Comparison of ENCODE assay signal across 10 cellular contexts in the genomic region with DNA sequence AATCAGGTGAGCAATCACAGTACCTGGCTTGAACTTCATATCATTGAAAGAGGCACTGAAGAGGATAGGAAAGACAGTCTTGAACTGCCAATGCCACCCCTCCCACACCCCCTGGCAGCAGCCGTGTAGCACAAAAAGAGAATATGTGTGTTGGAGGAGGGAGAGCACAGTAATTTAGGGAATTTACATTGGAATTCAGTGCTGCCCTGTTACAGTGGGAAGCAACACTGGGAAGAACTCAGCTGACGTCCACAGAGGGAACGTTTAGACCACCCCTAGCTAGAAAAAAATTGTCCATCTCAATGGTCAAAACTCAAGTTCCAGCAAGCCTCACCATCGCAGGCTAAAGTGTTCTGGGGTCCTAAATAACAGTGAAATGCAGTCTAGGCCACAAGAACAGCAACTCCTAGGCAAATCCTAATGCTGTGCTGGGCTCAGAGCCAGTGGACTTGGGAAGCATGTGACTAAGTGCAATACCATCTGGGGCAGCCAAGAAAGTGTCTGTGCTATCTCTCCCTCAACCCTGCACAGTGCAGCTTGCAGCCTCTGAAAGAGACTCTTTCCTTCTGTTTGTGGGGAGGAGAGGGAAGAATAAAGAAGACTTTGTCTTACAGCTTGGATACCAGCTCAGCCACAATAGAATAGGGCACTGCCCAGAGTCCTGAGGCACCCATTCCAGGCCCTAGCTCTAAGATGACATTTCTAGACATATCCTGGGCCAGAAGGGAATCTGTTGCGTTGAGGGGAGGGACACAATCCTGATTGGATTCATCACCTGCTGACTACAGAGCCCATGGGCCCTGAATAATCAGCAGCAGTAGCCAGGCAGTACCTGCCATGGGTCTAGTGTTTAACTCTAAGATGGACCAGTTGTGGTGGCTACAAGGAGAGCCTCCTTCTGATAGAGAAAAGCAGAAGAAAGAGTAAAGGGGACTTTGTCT.
A peak's percentile ranks its signal among the peaks of the same experiment; 100 is the strongest.
DNase-seq lines count a peak whose midpoint lies in the region; ATAC-seq and TF ChIP-seq lines count a peak whose summit lies in the region.
"Had no signal": no experiment of that assay in that cellular context is flagged by ENCODE, and none has a peak within 500 bp of the region (broad histone marks: within the 10 kb centered on the region; RNA-seq: fewer than 3 reads in every experiment).

No MANE protein-coding gene starts in this region.

- POLR2A ChIA-PET in GM10248 (lab: Yijun Ruan, JAX), result no interaction called here
- POLR2A ChIA-PET in activated CD4-positive, alpha-beta memory T cell treated with anti-CD3 and anti-CD28 coated beads for 36 hours (lab: Charles Lee), result no interaction called here

- peaks cover 10% of the 10 kb centered on the region for H3K9me3 Mint-ChIP-seq in activated CD4-positive, alpha-beta memory T cell treated with anti-CD3 and anti-CD28 coated beads for 36 hours

- DNase-seq in EL, result peak; percentile 96
- DNase-seq in T1000 (lab: John Stamatoyannopoulos, UW), result peak; percentile 18
- peak in 36 of 42 donors; percentile 7 to 64 (median 35) for DNase-seq in head of caudate nucleus
- peak; percentile 87 for DNase-seq in renal cortical epithelial cell (ENCODE audit: low read depth)
- DNase-seq in GM10248 (ENCODE audit: extremely low spot score), result no peak
- DNase-seq in activated CD4-positive, alpha-beta memory T cell treated with anti-CD3 and anti-CD28 coated beads for 36 hours, result no peak
- DNase-seq: central memory CD4-positive, alpha-beta T cell; NCI-H526 treated with DMSO at 0.1 percent for 48 hours had no signal

- CTCF ChIA-PET in GM10248 (lab: Yijun Ruan, JAX), result no interaction called here
- CTCF ChIA-PET in activated CD4-positive, alpha-beta memory T cell treated with anti-CD3 and anti-CD28 coated beads for 36 hours (lab: Charles Lee), result no interaction called here

- H3K4me1 Mint-ChIP-seq in activated CD4-positive, alpha-beta memory T cell treated with anti-CD3 and anti-CD28 coated beads for 36 hours (ENCODE audit: low read depth), result no peaks in the 10 kb centered on the region

- no peak for TF ChIP-seq CTCF in GM10248 (IDR thresholded peaks at IDR 0.05; ENCODE audit: control extremely low read depth, extremely low read depth, low read depth, missing control alignments)

- intact Hi-C loops in head of caudate nucleus (cut with DNase I), result no loop called here
- intact Hi-C loops in activated CD4-positive, alpha-beta memory T cell treated with anti-CD3 and anti-CD28 coated beads for 36 hours (cut with micrococcal nuclease), result no loop called here

- no peak overlapping the region for H3K4me3 Mint-ChIP-seq in activated CD4-positive, alpha-beta memory T cell treated with anti-CD3 and anti-CD28 coated beads for 36 hours

- H3K27ac Mint-ChIP-seq in activated CD4-positive, alpha-beta memory T cell treated with anti-CD3 and anti-CD28 coated beads for 36 hours, result no peak overlapping the region

- ATAC-seq in HG02588 (IDR thresholded peaks at IDR 0.05; ENCODE audit: unreplicated experiment), result no peak
- ATAC-seq in HG03175 (IDR thresholded peaks at IDR 0.05; ENCODE audit: unreplicated experiment), result no peak

- H3K36me3 Mint-ChIP-seq in activated CD4-positive, alpha-beta memory T cell treated with anti-CD3 and anti-CD28 coated beads for 36 hours, result no peaks in the 10 kb centered on the region

- no peaks in the 10 kb centered on the region for H3K27me3 Mint-ChIP-seq in activated CD4-positive, alpha-beta memory T cell treated with anti-CD3 and anti-CD28 coated beads for 36 hours

Comparison
In these comparisons a context has a peak if more than half of its experiments do, and no peak if none do; other contexts are left out.
1. DNase-seq: peak in EL (single experiment), T1000 (single experiment), head of caudate nucleus (36 of 42) and renal cortical epithelial cell (single experiment); none in GM10248 (single experiment) and activated CD4-positive, alpha-beta memory T cell treated with anti-CD3 and anti-CD28 coated beads for 36 hours (single experiment).